In the genomic region with DNA sequence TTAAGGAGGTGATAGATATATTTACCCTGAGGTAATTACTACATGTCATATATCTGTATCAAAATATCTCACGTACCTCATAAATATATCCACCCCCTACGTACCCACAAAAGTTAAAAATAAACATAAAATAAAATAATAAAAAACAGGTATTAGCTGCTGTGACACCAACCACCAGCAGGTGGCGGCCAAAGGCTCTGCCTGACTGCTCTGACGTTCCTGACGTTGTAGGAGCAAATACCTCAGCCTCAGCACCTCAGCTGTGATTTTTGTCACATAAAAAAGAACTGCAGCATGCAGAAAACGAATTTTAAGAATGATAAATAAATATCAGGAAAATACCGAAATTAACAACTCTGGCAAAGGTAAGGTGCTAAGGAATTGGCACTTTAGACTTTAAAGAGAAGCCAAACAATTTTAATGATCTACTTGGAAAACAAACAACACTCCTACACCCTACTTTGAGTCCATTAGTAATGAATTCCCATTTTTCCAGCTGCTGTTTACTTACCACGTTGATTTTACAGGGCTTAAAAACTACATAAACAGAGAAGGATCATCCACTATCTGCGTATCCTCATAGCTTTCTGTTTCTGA, we compare ENCODE assay signal across 8 cellular contexts.
A peak's percentile ranks its signal among the peaks of the same experiment; 100 is the strongest.
DNase-seq lines count a peak whose midpoint lies in the region; ATAC-seq and TF ChIP-seq lines count a peak whose summit lies in the region.

No MANE protein-coding gene starts in this region.

- H3K27me3 Mint-ChIP-seq in activated B cell treated with CpG ODN at 0.5 μM for 24 hours: no peaks in the 10 kb centered on the region

- intact Hi-C loops in activated B cell treated with CpG ODN at 0.5 μM for 24 hours (cut with micrococcal nuclease): loop anchor here (1.0 to 5.0 kb wide), 5 partner anchors 138 to 1121 kb away; no protein-coding TSS in a partner anchor

- CTCF ChIA-PET in activated B cell treated with CpG ODN at 0.5 μM for 24 hours (lab: Charles Lee): interaction anchor here (0.6 to 1.9 kb wide), 18 partner anchors 11 to 1817 kb away, joined by 3 to 32 read pairs (median 4); partner anchors contain the start of gene AMPH

- H3K27ac Mint-ChIP-seq in activated B cell treated with CpG ODN at 0.5 μM for 24 hours: no peak overlapping the region

- TF ChIP-seq CTCF in activated B cell treated with CpG ODN at 0.5 μM for 24 hours (IDR thresholded peaks at IDR 0.05): peak; percentile 100

- POLR2A ChIA-PET in activated B cell treated with CpG ODN at 0.5 μM for 24 hours (lab: Charles Lee): no interaction called here

- DNase-seq in COLO829 (ENCODE audit: low spot score) (peak; percentile 54), NCI-H146 (lab: John Stamatoyannopoulos, UW) (peak; percentile 20), activated B cell treated with CpG ODN at 0.5 μM for 24 hours (peak; percentile 22), dedifferentiated amniotic fluid mesenchymal stem cell (ENCODE audit: extremely low spot score) (peak; percentile 54), medulla oblongata (ENCODE audit: extremely low spot score) (peak; percentile 61), GDM1 (lab: John Stamatoyannopoulos, UW) (no peak)
- peak; percentile 25 to 38 for DNase-seq in stimulated activated CD8-positive, alpha-beta memory T cell treated with anti-CD3 and anti-CD28 coated beads, Interleukin-2, amount 100 ng/mL, for 1 hour (ENCODE audit: low read depth in 2 of 2)

- ATAC-seq in GM21526 (IDR thresholded peaks at IDR 0.05; ENCODE audit: low FRiP score, unreplicated experiment) (peak; percentile 69), activated B cell treated with CpG ODN at 0.5 μM for 24 hours (ENCODE audit: low read depth) (peak; percentile 78)

- no peak overlapping the region for H3K4me3 Mint-ChIP-seq in activated B cell treated with CpG ODN at 0.5 μM for 24 hours

- no peaks in the 10 kb centered on the region for H3K9me3 Mint-ChIP-seq in activated B cell treated with CpG ODN at 0.5 μM for 24 hours

- peaks cover 21% of the 10 kb centered on the region for H3K4me1 Mint-ChIP-seq in activated B cell treated with CpG ODN at 0.5 μM for 24 hours

- no peaks in the 10 kb centered on the region for H3K36me3 Mint-ChIP-seq in activated B cell treated with CpG ODN at 0.5 μM for 24 hours (ENCODE audit: low read depth)
